Comparison of ENCODE assay signal across 9 cellular contexts in genomic region chrX:31323658-31324057, GRCh38.
DNase-seq lines count a peak whose midpoint lies in the region; ATAC-seq and TF ChIP-seq lines count a peak whose summit lies in the region.
"Had no signal": no experiment of that assay in that cellular context is flagged by ENCODE, and none has a peak within 500 bp of the region (broad histone marks: within the 10 kb centered on the region; RNA-seq: fewer than 3 reads in every experiment).

No MANE protein-coding gene starts in this region.

- no peak overlapping the region for H3K4me3 Mint-ChIP-seq in activated CD4-positive, alpha-beta T cell treated with anti-CD3 and anti-CD28 coated beads, Interleukin-2, amount 10 ng/mL, durations not matched to agents 7 days and 5 days

- H3K36me3 ChIP-seq in GM06990 (ENCODE audit: control insufficient read depth, insufficient read depth, low read length) (no peaks in the 10 kb centered on the region), smooth muscle cell (ENCODE audit: low read depth) (no peaks in the 10 kb centered on the region), esophagus squamous epithelium (no peaks in the 10 kb centered on the region)

- H3K4me3 ChIP-seq in GM06990 (replicated peaks; ENCODE audit: low read depth, low read length) (no peak overlapping the region), smooth muscle cell (no peak overlapping the region), esophagus squamous epithelium (no peak overlapping the region)
- H3K4me3 ChIP-seq: psoas muscle had no signal

- no peaks in the 10 kb centered on the region for H3K36me3 Mint-ChIP-seq in activated CD4-positive, alpha-beta T cell treated with anti-CD3 and anti-CD28 coated beads, Interleukin-2, amount 10 ng/mL, durations not matched to agents 7 days and 5 days (ENCODE audit: low read depth)

- no peak for TF ChIP-seq POLR2A in esophagus squamous epithelium (IDR thresholded peaks at IDR 0.05)

- POLR2A ChIA-PET in activated CD4-positive, alpha-beta T cell treated with anti-CD3 and anti-CD28 coated beads, Interleukin-2, amount 10 ng/mL, durations not matched to agents 7 days and 5 days (lab: Charles Lee): no interaction called here

- no peaks in the 10 kb centered on the region for H3K79me2 ChIP-seq in smooth muscle cell (ENCODE audit: low read depth)

- H3F3A ChIP-seq in smooth muscle cell (ENCODE audit: low read depth): no peaks in the 10 kb centered on the region

- DNase-seq in GM06990 (ENCODE audit: extremely low read depth, insufficient read length) (peak; percentile 33), KBM-7 (peak; percentile 35), smooth muscle cell (lab: John Stamatoyannopoulos, UW; ENCODE audit: unreplicated experiment) (no peak), esophagus squamous epithelium (lab: John Stamatoyannopoulos, UW) (no peak)
- no peak for DNase-seq in activated naive CD4-positive, alpha-beta T cell treated with anti-CD3 and anti-CD28 coated beads, Interleukin-2, amount 50 U/mL, for 16 hours
- no peak for DNase-seq in activated CD4-positive, alpha-beta T cell treated with anti-CD3 and anti-CD28 coated beads, Interleukin-2, amount 10 ng/mL, durations not matched to agents 7 days and 5 days
- DNase-seq: psoas muscle had no signal

- no peaks in the 10 kb centered on the region for H3K9me3 Mint-ChIP-seq in activated CD4-positive, alpha-beta T cell treated with anti-CD3 and anti-CD28 coated beads, Interleukin-2, amount 10 ng/mL, durations not matched to agents 7 days and 5 days

- WGBS in smooth muscle cell (ENCODE audit: low lambda C conversion rate): 54% methylated on average over 4 of the region's 4 CpGs
- WGBS in esophagus squamous epithelium, 2 donors: 45 to 66% methylated on average over 4 of the region's 4 CpGs

- H4K20me1 ChIP-seq in smooth muscle cell (ENCODE audit: low read depth): no peaks in the 10 kb centered on the region

- H3K27ac ChIP-seq in smooth muscle cell (ENCODE audit: low read depth) (no peak overlapping the region), esophagus squamous epithelium (no peak overlapping the region)
- H3K27ac ChIP-seq: psoas muscle had no signal

- in situ Hi-C loops in KBM-7 (cut with MboI; ENCODE audit: low pct_unique_long_range_greater_than_20kb, low sequenced_read_pairs): no loop called here

- H3K4me1 ChIP-seq in smooth muscle cell (ENCODE audit: low read depth) (no peaks in the 10 kb centered on the region), esophagus squamous epithelium (no peaks in the 10 kb centered on the region)
- H3K4me1 ChIP-seq: psoas muscle had no signal

- intact Hi-C loops in esophagus squamous epithelium (cut with DNase I): no loop called here

- no peak overlapping the region for H2AFZ ChIP-seq in smooth muscle cell (ENCODE audit: low read depth)

- no peak overlapping the region for H3K4me2 ChIP-seq in smooth muscle cell

- H3K4me1 Mint-ChIP-seq in activated CD4-positive, alpha-beta T cell treated with anti-CD3 and anti-CD28 coated beads, Interleukin-2, amount 10 ng/mL, durations not matched to agents 7 days and 5 days: no peaks in the 10 kb centered on the region

- TF ChIP-seq CTCF in GM06990 (IDR thresholded peaks at IDR 0.05; ENCODE audit: insufficient read depth, low read length, poor library complexity, severe bottlenecking): no peak
- TF ChIP-seq CTCF in smooth muscle cell (IDR thresholded peaks at IDR 0.05; ENCODE audit: borderline replicate concordance, insufficient read depth, poor library complexity, severe bottlenecking): no peak
- no peak for TF ChIP-seq CTCF in esophagus squamous epithelium (IDR thresholded peaks at IDR 0.05)

- no peak overlapping the region for H3K27ac Mint-ChIP-seq in activated CD4-positive, alpha-beta T cell treated with anti-CD3 and anti-CD28 coated beads, Interleukin-2, amount 10 ng/mL, durations not matched to agents 7 days and 5 days

- CTCF ChIA-PET in activated CD4-positive, alpha-beta T cell treated with anti-CD3 and anti-CD28 coated beads, Interleukin-2, amount 10 ng/mL, durations not matched to agents 7 days and 5 days (lab: Charles Lee): no interaction called here

- ATAC-seq in GM19372 (IDR thresholded peaks at IDR 0.05; ENCODE audit: low read depth, unreplicated experiment) (peak; percentile 94), HG02870 (IDR thresholded peaks at IDR 0.05; ENCODE audit: unreplicated experiment) (peak; percentile 93)
- ATAC-seq: psoas muscle had no signal

- H3K27me3 ChIP-seq in GM06990 (replicated peaks; ENCODE audit: control insufficient read depth, insufficient read depth, low read length) (no peaks in the 10 kb centered on the region), smooth muscle cell (ENCODE audit: low read depth) (no peaks in the 10 kb centered on the region), esophagus squamous epithelium (no peaks in the 10 kb centered on the region)

- H3K27me3 Mint-ChIP-seq in activated CD4-positive, alpha-beta T cell treated with anti-CD3 and anti-CD28 coated beads, Interleukin-2, amount 10 ng/mL, durations not matched to agents 7 days and 5 days: no peaks in the 10 kb centered on the region

- H3K9ac ChIP-seq in smooth muscle cell (ENCODE audit: low read depth): no peak overlapping the region

- no peaks in the 10 kb centered on the region for H3K9me3 ChIP-seq in smooth muscle cell (replicated peaks; ENCODE audit: low read depth)
- no peaks in the 10 kb centered on the region for H3K9me3 ChIP-seq in esophagus squamous epithelium
- H3K9me3 ChIP-seq: psoas muscle had no signal

Comparison
In these comparisons a context has a peak if more than half of its experiments do, and no peak if none do; other contexts are left out.
1. DNase-seq: peak in GM06990 (single experiment) and KBM-7 (single experiment); none in smooth muscle cell (single experiment), esophagus squamous epithelium (single experiment), activated naive CD4-positive, alpha-beta T cell treated with anti-CD3 and anti-CD28 coated beads, Interleukin-2, amount 50 U/mL, for 16 hours (single experiment) and activated CD4-positive, alpha-beta T cell treated with anti-CD3 and anti-CD28 coated beads, Interleukin-2, amount 10 ng/mL, durations not matched to agents 7 days and 5 days (single experiment).